28 cellular contexts compared by ENCODE assay signal in the genomic region with DNA sequence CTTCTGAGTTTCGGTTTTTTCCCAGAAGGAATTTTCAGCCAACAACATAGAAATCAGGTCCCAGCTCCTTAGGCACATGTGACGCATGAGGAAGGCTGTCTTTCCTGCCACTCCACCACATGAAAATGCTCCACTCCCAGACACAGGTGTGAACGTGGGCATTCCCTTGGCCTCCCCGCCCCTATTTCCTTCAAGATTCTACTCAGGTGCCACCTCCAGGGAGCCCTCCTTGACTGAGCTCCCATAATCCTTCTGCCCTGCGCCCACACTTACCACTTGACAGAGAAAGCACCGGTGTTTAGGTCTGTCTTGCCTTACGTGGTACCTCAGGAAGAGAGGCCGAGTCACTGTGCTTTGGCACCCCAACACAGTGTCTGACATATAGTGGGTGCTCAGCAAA. TPM values are rescaled to one million over a fixed set of nuclear protein-coding genes. Genes with fewer than 3 reads are reported as not detected.
A peak's percentile ranks its signal among the peaks of the same experiment; 100 is the strongest.
DNase-seq lines count a peak whose midpoint lies in the region; ATAC-seq, FAIRE-seq and TF ChIP-seq lines count a peak whose summit lies in the region.
"Had no signal": no experiment of that assay in that cellular context is flagged by ENCODE, and none has a peak within 500 bp of the region (broad histone marks: within the 10 kb centered on the region; RNA-seq: fewer than 3 reads in every experiment).

No MANE protein-coding gene starts in this region.

- H3K4me1 Mint-ChIP-seq in activated T-helper 1 cell treated with anti-CD3 and anti-CD28 coated beads, Interleukin-12 subunit alpha, Interleukin-12 subunit beta, Interleukin-2, Interleukin-4 antibody, amounts not matched to agents 30 ng/mL and 10 ng/mL and 1 ng/mL, durations not matched to agents 14 hours and 24 hours and 36 hours (ENCODE audit: low read depth): peaks cover 12% of the 10 kb centered on the region
- peaks cover 11% of the 10 kb centered on the region for H3K4me1 Mint-ChIP-seq in activated CD4-positive, alpha-beta T cell treated with anti-CD3 and anti-CD28 coated beads, Interleukin-2, amount 10 ng/mL, durations not matched to agents 7 days and 5 days

- intact Hi-C loops in activated T-helper 1 cell treated with anti-CD3 and anti-CD28 coated beads, Interleukin-12 subunit alpha, Interleukin-12 subunit beta, Interleukin-2, Interleukin-4 antibody, amounts not matched to agents 30 ng/mL and 10 ng/mL and 1 ng/mL, durations not matched to agents 14 hours and 24 hours and 36 hours (cut with micrococcal nuclease): no loop called here
- intact Hi-C loops in prostate gland (cut with DNase I): no loop called here

- H3K27me3 ChIP-seq in prostate gland (replicated peaks; ENCODE audit: insufficient read depth) (no peaks in the 10 kb centered on the region), right atrium auricular region (no peaks in the 10 kb centered on the region)
- H3K27me3 ChIP-seq: BLaER1 treated with 17β-estradiol and CSF1 and Interleukin-3, amounts not matched to agents 10 nM and 100 nM; SJSA1 had no signal

- TF ChIP-seq POLR2A in A549 (IDR thresholded peaks at IDR 0.05; ENCODE audit: low read length) (no peak), prostate gland (IDR thresholded peaks at IDR 0.05) (no peak)

- H3K27me3 Mint-ChIP-seq in activated T-helper 1 cell treated with anti-CD3 and anti-CD28 coated beads, Interleukin-12 subunit alpha, Interleukin-12 subunit beta, Interleukin-2, Interleukin-4 antibody, amounts not matched to agents 30 ng/mL and 10 ng/mL and 1 ng/mL, durations not matched to agents 14 hours and 24 hours and 36 hours (ENCODE audit: insufficient read depth): no peaks in the 10 kb centered on the region
- H3K27me3 Mint-ChIP-seq in activated CD4-positive, alpha-beta T cell treated with anti-CD3 and anti-CD28 coated beads, Interleukin-2, amount 10 ng/mL, durations not matched to agents 7 days and 5 days: no peaks in the 10 kb centered on the region

- TF ChIP-seq CTCF in A549 (IDR thresholded peaks at IDR 0.05) (no peak), prostate gland (IDR thresholded peaks at IDR 0.05) (no peak), right atrium auricular region (IDR thresholded peaks at IDR 0.05) (no peak)

- H3K9me3 ChIP-seq in A549 (no peaks in the 10 kb centered on the region), prostate gland (no peaks in the 10 kb centered on the region), right atrium auricular region (no peaks in the 10 kb centered on the region)
- H3K9me3 ChIP-seq: Caco-2, SJSA1 had no signal

- no peak for TF ChIP-seq EP300 in A549 (IDR thresholded peaks at IDR 0.05)

- no peak for ATAC-seq in A549
- ATAC-seq in left lobe of liver: peak; percentile 8
- ATAC-seq: CD8-positive, alpha-beta T cell had no signal

- peak overlapping the region; percentile 29 for H3K27ac Mint-ChIP-seq in activated T-helper 1 cell treated with anti-CD3 and anti-CD28 coated beads, Interleukin-12 subunit alpha, Interleukin-12 subunit beta, Interleukin-2, Interleukin-4 antibody, amounts not matched to agents 30 ng/mL and 10 ng/mL and 1 ng/mL, durations not matched to agents 14 hours and 24 hours and 36 hours
- no peak overlapping the region for H3K27ac Mint-ChIP-seq in activated CD4-positive, alpha-beta T cell treated with anti-CD3 and anti-CD28 coated beads, Interleukin-2, amount 10 ng/mL, durations not matched to agents 7 days and 5 days
- H3K27ac Mint-ChIP-seq: CD8-positive, alpha-beta T cell; HFFc6 had no signal

- no peak overlapping the region for H3K4me2 ChIP-seq in A549
- H3K4me2 ChIP-seq: BLaER1 treated with 17β-estradiol and CSF1 and Interleukin-3, amounts not matched to agents 10 nM and 100 nM had no signal

- POLR2A ChIA-PET in A549 (lab: Yijun Ruan, JAX): no interaction called here
- POLR2A ChIA-PET in activated CD4-positive, alpha-beta T cell treated with anti-CD3 and anti-CD28 coated beads, Interleukin-2, amount 10 ng/mL, durations not matched to agents 7 days and 5 days (lab: Charles Lee): no interaction called here

- no peak overlapping the region for H3K4me3 Mint-ChIP-seq in activated T-helper 1 cell treated with anti-CD3 and anti-CD28 coated beads, Interleukin-12 subunit alpha, Interleukin-12 subunit beta, Interleukin-2, Interleukin-4 antibody, amounts not matched to agents 30 ng/mL and 10 ng/mL and 1 ng/mL, durations not matched to agents 14 hours and 24 hours and 36 hours
- H3K4me3 Mint-ChIP-seq in activated CD4-positive, alpha-beta T cell treated with anti-CD3 and anti-CD28 coated beads, Interleukin-2, amount 10 ng/mL, durations not matched to agents 7 days and 5 days: no peak overlapping the region
- H3K4me3 Mint-ChIP-seq: CD8-positive, alpha-beta T cell; HFFc6 had no signal

- no peak overlapping the region for H3K4me3 ChIP-seq in A549
- H3K4me3 ChIP-seq in prostate gland: no peak overlapping the region
- no peak overlapping the region for H3K4me3 ChIP-seq in right atrium auricular region
- H3K4me3 ChIP-seq: BLaER1 treated with 17β-estradiol and CSF1 and Interleukin-3, amounts not matched to agents 10 nM and 100 nM; HAP-1; SJSA1 had no signal

- peaks cover 36% of the 10 kb centered on the region for H3K36me3 Mint-ChIP-seq in activated T-helper 1 cell treated with anti-CD3 and anti-CD28 coated beads, Interleukin-12 subunit alpha, Interleukin-12 subunit beta, Interleukin-2, Interleukin-4 antibody, amounts not matched to agents 30 ng/mL and 10 ng/mL and 1 ng/mL, durations not matched to agents 14 hours and 24 hours and 36 hours (ENCODE audit: low read depth)
- H3K36me3 Mint-ChIP-seq in activated CD4-positive, alpha-beta T cell treated with anti-CD3 and anti-CD28 coated beads, Interleukin-2, amount 10 ng/mL, durations not matched to agents 7 days and 5 days (ENCODE audit: low read depth): peaks cover 24% of the 10 kb centered on the region

- 76% methylated on average over 8 of the region's 8 CpGs for WGBS in A549 (ENCODE audit: missing lambda C conversion rate)
- 83% methylated on average over 8 of the region's 8 CpGs for WGBS in prostate gland

- no peaks in the 10 kb centered on the region for H3K4me1 ChIP-seq in A549
- H3K4me1 ChIP-seq in prostate gland (replicated peaks): peaks cover 6% of the 10 kb centered on the region
- H3K4me1 ChIP-seq in right atrium auricular region: no peaks in the 10 kb centered on the region
- H3K4me1 ChIP-seq: Caco-2, HAP-1, SJSA1 had no signal

- no peak overlapping the region for H3K27ac ChIP-seq in A549
- peak overlapping the region; percentile 23 to 74 for H3K27ac ChIP-seq in prostate gland
- no peak overlapping the region for H3K27ac ChIP-seq in right atrium auricular region
- H3K27ac ChIP-seq: SJSA1 had no signal

- CTCF ChIA-PET in A549 (lab: Yijun Ruan, JAX): interaction anchor here (1.7 kb wide), 1 partner anchor 33 kb away, joined by 4 read pairs; no protein-coding TSS in a partner anchor
- CTCF ChIA-PET in activated CD4-positive, alpha-beta T cell treated with anti-CD3 and anti-CD28 coated beads, Interleukin-2, amount 10 ng/mL, durations not matched to agents 7 days and 5 days (lab: Charles Lee): no interaction called here

- no peak for TF ChIP-seq RAD21 in A549 (conservative IDR thresholded peaks at IDR 0.05 in 1 of 2, IDR thresholded peaks at IDR 0.05 in 1 of 2)

- no peak for FAIRE-seq in A549 (lab: Jason Lieb, UNC)
- FAIRE-seq: GM18507 had no signal

- no peak for DNase-seq in A549 (ENCODE audit: low read depth in 1 of 2, low spot score in 1 of 2)
- no peak for DNase-seq in activated T-helper 1 cell treated with anti-CD3 and anti-CD28 coated beads, Interleukin-12 subunit alpha, Interleukin-12 subunit beta, Interleukin-2, Interleukin-4 antibody, amounts not matched to agents 30 ng/mL and 10 ng/mL and 1 ng/mL, durations not matched to agents 14 hours and 24 hours and 36 hours (ENCODE audit: low spot score)
- DNase-seq in left lobe of liver (ENCODE audit: low spot score): no peak
- no peak for DNase-seq in prostate gland (ENCODE audit: low spot score)
- DNase-seq in activated CD4-positive, alpha-beta T cell treated with anti-CD3 and anti-CD28 coated beads, Interleukin-2, amount 10 ng/mL, durations not matched to agents 7 days and 5 days: no peak
- DNase-seq in right atrium auricular region (ENCODE audit: low spot score): no peak
- DNase-seq in DMS79 treated with DMSO at 0.1 percent for 48 hours (lab: John Stamatoyannopoulos, UW): no peak
- no peak for DNase-seq in NCI-H1930 (lab: John Stamatoyannopoulos, UW)
- DNase-seq: Caco-2; CD8-positive, alpha-beta T cell; DMS79; GF-D8; GOT3; HFFc6; Karpas-422; NCI-H1092; NCI-H1417 treated with DMSO at 0.1 percent for 48 hours; NCI-H2081 treated with DMSO at 0.1 percent for 48 hours; NCI-H2171; NCI-H226; NCI-H510A; NCI-H69; Right ventricle myocardium superior; RPMI8226 had no signal

- H3K36me3 ChIP-seq in prostate gland (no peaks in the 10 kb centered on the region), right atrium auricular region (peaks cover 66% of the 10 kb centered on the region)

- no peaks in the 10 kb centered on the region for H3K9me3 Mint-ChIP-seq in activated T-helper 1 cell treated with anti-CD3 and anti-CD28 coated beads, Interleukin-12 subunit alpha, Interleukin-12 subunit beta, Interleukin-2, Interleukin-4 antibody, amounts not matched to agents 30 ng/mL and 10 ng/mL and 1 ng/mL, durations not matched to agents 14 hours and 24 hours and 36 hours
- H3K9me3 Mint-ChIP-seq in activated CD4-positive, alpha-beta T cell treated with anti-CD3 and anti-CD28 coated beads, Interleukin-2, amount 10 ng/mL, durations not matched to agents 7 days and 5 days: peaks cover 3% of the 10 kb centered on the region
- H3K9me3 Mint-ChIP-seq: CD8-positive, alpha-beta T cell; HFFc6 had no signal

RNA-seq across cellular contexts. Expression of gene CENPU, which starts 44.4 kb away (rescaled TPM):
- polyA plus RNA-seq in A549 (2011; rRNA removed) (19.1 and 28.4 TPM in 2 replicates), A549 (2017; fragmentation: RNase III; extraction: RNeasy Plus Mini Kit Qiagen cat#74134 plus additional on column Dnase treatment) (22.9 to 25.6 TPM (median 24.3 TPM) in 3 replicates)
- polyA plus RNA-seq in A549 (2012; cell fraction: cytosol; rRNA removed): 8.8 and 9.9 TPM in 2 replicates
- polyA plus RNA-seq in A549 (2012; cell fraction: nucleus; rRNA removed): 3.2 and 5.8 TPM in 2 replicates
- 3.1 and 3.4 TPM in 2 replicates for polyA minus RNA-seq in A549 (2011; rRNA and poly(A)+ RNA removed)
- total RNA-seq in activated T-helper 1 cell treated with anti-CD3 and anti-CD28 coated beads, Interleukin-12 subunit alpha, Interleukin-12 subunit beta, Interleukin-2, Interleukin-4 antibody, amounts not matched to agents 30 ng/mL and 10 ng/mL and 1 ng/mL, durations not matched to agents 14 hours and 24 hours and 36 hours: 78.3 and 80.3 TPM in 2 replicates
- total RNA-seq in left lobe of liver (1.6 TPM), prostate gland (10 to 100 TPM in 1 of 2 donors, 1 to 10 TPM in 1; 2.6 to 15.5 TPM), right atrium auricular region (1 to 10 TPM in 1 of 2 donors, under 1 TPM in 1; 0.85 to 1.1 TPM)
- 10 to 100 TPM; 73.3 to 80.3 TPM for total RNA-seq in activated CD4-positive, alpha-beta T cell treated with anti-CD3 and anti-CD28 coated beads, Interleukin-2, amount 10 ng/mL, durations not matched to agents 7 days and 5 days

RNA-seq across cellular contexts. Expression of gene ACSL1, which starts 47.4 kb away (rescaled TPM):
- 12.4 and 14.7 TPM in 2 replicates for polyA plus RNA-seq in A549 (2011; rRNA removed)
- 4.3 and 4.8 TPM in 2 replicates for polyA plus RNA-seq in A549 (2012; cell fraction: cytosol; rRNA removed)
- polyA plus RNA-seq in A549 (2012; cell fraction: nucleus; rRNA removed): 4.1 and 6.0 TPM in 2 replicates
- polyA plus RNA-seq in A549 (2017; fragmentation: RNase III; extraction: RNeasy Plus Mini Kit Qiagen cat#74134 plus additional on column Dnase treatment): 9.4 to 10.7 TPM (median 10.0 TPM) in 3 replicates
- 16.0 and 18.6 TPM in 2 replicates for polyA minus RNA-seq in A549 (2011; rRNA and poly(A)+ RNA removed)
- 56.7 and 61.8 TPM in 2 replicates for total RNA-seq in activated T-helper 1 cell treated with anti-CD3 and anti-CD28 coated beads, Interleukin-12 subunit alpha, Interleukin-12 subunit beta, Interleukin-2, Interleukin-4 antibody, amounts not matched to agents 30 ng/mL and 10 ng/mL and 1 ng/mL, durations not matched to agents 14 hours and 24 hours and 36 hours
- total RNA-seq in left lobe of liver: 818 TPM
- total RNA-seq in prostate gland: 100 to 1,000 TPM in 1 of 2 donors, 10 to 100 TPM in 1; 71.7 to 157 TPM
- 10 to 100 TPM; 14.5 to 15.4 TPM for total RNA-seq in activated CD4-positive, alpha-beta T cell treated with anti-CD3 and anti-CD28 coated beads, Interleukin-2, amount 10 ng/mL, durations not matched to agents 7 days and 5 days
- 100 to 1,000 TPM; 144 to 156 TPM for total RNA-seq in right atrium auricular region

Comparison
In these comparisons a context has a peak if more than half of its experiments do, and no peak if none do; other contexts are left out.
1. H3K27ac ChIP-seq: peak in prostate gland (2 of 2); none in A549 (0 of 2) and right atrium auricular region (0 of 2).